ENCODE assay signal across 8 cellular contexts in genomic region chr7:31122649-31123058, GRCh38.
A peak's percentile ranks its signal among the peaks of the same experiment; 100 is the strongest.
DNase-seq lines count a peak whose midpoint lies in the region; ATAC-seq, FAIRE-seq and TF ChIP-seq lines count a peak whose summit lies in the region.

No MANE protein-coding gene starts in this region.

- no peak overlapping the region for H2AFZ ChIP-seq in HepG2 (ENCODE audit: low read length)

- in situ Hi-C loops in HepG2 (cut with HindIII; ENCODE audit: extremely low pct_ligation_motif_present, low pct_unique_long_range_greater_than_20kb) = loop anchor here (5.0 kb wide), 2 partner anchors 140 to 320 kb away; no protein-coding TSS in a partner anchor

- TF ChIP-seq RAD21 in HepG2 (CRISPR knock-in tag; IDR thresholded peaks at IDR 0.05) = 0 out of 2 replicates have a peak, but pooled peaks have one; percentile 47

- H3K4me3 ChIP-seq in coronary artery = no peak overlapping the region
- H3K4me3 ChIP-seq in HepG2 (replicated peaks in 1 of 3; ENCODE audit: insufficient read depth in 1 of 3, low read depth in 2 of 3, low read length in 3 of 3) = no peak overlapping the region

- peak; percentile 67 for TF ChIP-seq CTCF in coronary artery (IDR thresholded peaks at IDR 0.05)
- peak; percentile 83 for TF ChIP-seq CTCF in HepG2 (CRISPR knock-in tag; IDR thresholded peaks at IDR 0.05)

- intact Hi-C loops in HepG2 (cut with micrococcal nuclease; ENCODE audit: unreplicated experiment) = loop anchor here (1.0 to 2.0 kb wide), 2 partner anchors 139 to 322 kb away; no protein-coding TSS in a partner anchor

- 0 out of 5 replicates have a peak, but pooled peaks cover 0 to 3% of the 10 kb centered on the region in 2 experiments for H3K27me3 ChIP-seq in HepG2 (ENCODE audit: control insufficient read depth in 1 of 2, insufficient read depth in 2 of 2, low read length in 2 of 2)

- TF ChIP-seq POLR2A in HepG2 (IDR thresholded peaks at IDR 0.05; ENCODE audit: insufficient read depth in 1 of 2, low read depth in 2 of 2, low read length in 2 of 2) = no peak

- H3K4me1 ChIP-seq in HepG2 (ENCODE audit: insufficient read depth, low read length) = no peaks in the 10 kb centered on the region

- DNase-seq in COR-L47 (lab: John Stamatoyannopoulos, UW) = peak; percentile 47
- peak; percentile 67 for DNase-seq in NCI-H1092 (lab: John Stamatoyannopoulos, UW)
- peak; percentile 80 for DNase-seq in SKM-1 (lab: John Stamatoyannopoulos, UW; ENCODE audit: unreplicated experiment)
- peak; percentile 69 for DNase-seq in coronary artery (ENCODE audit: low spot score)
- DNase-seq in HepG2 (ENCODE audit: low spot score) = peak; percentile 45
- peak; percentile 9 for DNase-seq in stimulated activated CD8-positive, alpha-beta memory T cell treated with anti-CD3 and anti-CD28 coated beads, Interleukin-4, amount 100 ng/mL, for 24 hours (ENCODE audit: low read depth)

- no TSS peak for BruUV-seq in HepG2 (replicated peaks; lab: Mats Ljungman, UMichigan)

- 0% methylated on average over 4 of the region's 4 CpGs for WGBS in HepG2 (ENCODE audit: low lambda C conversion rate)

- H3K79me2 ChIP-seq in HepG2 (ENCODE audit: insufficient read depth, low read length) = no peaks in the 10 kb centered on the region

- H3K9ac ChIP-seq in HepG2 (ENCODE audit: insufficient read depth, low read depth, low read length) = no peak overlapping the region

- FAIRE-seq in HepG2 (lab: Jason Lieb, UNC) = peak; percentile 60

- H3K27ac ChIP-seq in coronary artery (no peak overlapping the region), HepG2 (ENCODE audit: extremely low read length, insufficient read depth, low read length) (no peak overlapping the region)

- TF ChIP-seq EP300 in HepG2 (IDR thresholded peaks at IDR 0.05; ENCODE audit: low read depth in 2 of 2, low read length in 2 of 2) = no peak
- no peak for TF ChIP-seq EP300 in HepG2 (CRISPR knock-in tag; IDR thresholded peaks at IDR 0.05; ENCODE audit: borderline replicate concordance)

- POLR2A ChIA-PET in HepG2 (lab: Yijun Ruan, JAX) = interaction anchor here (0.9 kb wide), 1 partner anchor 139 kb away, joined by 4 read pairs; no protein-coding TSS in a partner anchor

- peak; percentile 78 for ATAC-seq in GM21360 (IDR thresholded peaks at IDR 0.05; ENCODE audit: unreplicated experiment)
- ATAC-seq in HepG2 = peak; percentile 73
- ATAC-seq in HG02588 (IDR thresholded peaks at IDR 0.05; ENCODE audit: unreplicated experiment) = no peak

- CTCF ChIA-PET in HepG2 (lab: Yijun Ruan, JAX; ENCODE audit: low intra/inter-chr PET ratio, low total read pairs) = interaction anchor here (1.1 to 1.8 kb wide), 3 partner anchors 139 to 322 kb away, joined by 3 to 22 read pairs (median 9); no protein-coding TSS in a partner anchor

- no peaks in the 10 kb centered on the region for H3K9me3 ChIP-seq in HepG2 (ENCODE audit: low read length)

- H3K36me3 ChIP-seq in HepG2 (replicated peaks in 1 of 2; ENCODE audit: control insufficient read depth in 1 of 2, insufficient read depth in 2 of 2, low read length in 2 of 2) = no peaks in the 10 kb centered on the region

- H3K4me2 ChIP-seq in HepG2 (ENCODE audit: low read depth, low read length) = no peak overlapping the region

- H4K20me1 ChIP-seq in HepG2 (ENCODE audit: insufficient read depth, low read length) = no peaks in the 10 kb centered on the region

TF ChIP-seq in HepG2, 621 proteins besides CTCF, POLR2A, EP300 and RAD21:
- TF ChIP-seq ZNF652 (CRISPR knock-in tag; IDR thresholded peaks at IDR 0.05; ENCODE audit: borderline replicate concordance, low read depth) (peak; percentile 62; the same call in 1 of the 2 replicates), MAFF (IDR thresholded peaks at IDR 0.05; ENCODE audit: low read depth, low read length) (0 out of 2 replicates have a peak, but pooled peaks have one; percentile 12), SIN3A (IDR thresholded peaks at IDR 0.05; ENCODE audit: borderline replicate concordance, low read depth, low read length) (no peak), ERF (CRISPR knock-in tag; IDR thresholded peaks at IDR 0.05) (0 out of 2 replicates have a peak, but pooled peaks have one; percentile 17), MIER3 (CRISPR knock-in tag; IDR thresholded peaks at IDR 0.05; ENCODE audit: borderline replicate concordance) (no peak), RXRA (CRISPR knock-in tag; IDR thresholded peaks at IDR 0.05) (no peak), GATA4 (IDR thresholded peaks at IDR 0.05; ENCODE audit: borderline replicate concordance, low read depth) (no peak), SMC3 (IDR thresholded peaks at IDR 0.05; ENCODE audit: low read length) (peak; percentile 73), ZNF746 (CRISPR knock-in tag; IDR thresholded peaks at IDR 0.05) (no peak), XBP1 (CRISPR knock-in tag; IDR thresholded peaks at IDR 0.05) (no peak), FOSL2 (CRISPR knock-in tag; IDR thresholded peaks at IDR 0.05) (0 out of 2 replicates have a peak, but pooled peaks have one; percentile 10), STAG1 (CRISPR knock-in tag; IDR thresholded peaks at IDR 0.05) (peak; percentile 73), ZBTB25 (CRISPR knock-in tag; IDR thresholded peaks at IDR 0.05) (0 out of 2 replicates have a peak, but pooled peaks have one; percentile 30)
TF ChIP-seq in HepG2: peak in this region for 7.

Comparison
In these comparisons a context has a peak if more than half of its experiments do, and no peak if none do; other contexts are left out.
1. DNase-seq: peak in every context shown above with its lines; median percentile 80 in SKM-1; 69 in coronary artery; 67 in NCI-H1092; 47 in COR-L47; 45 in HepG2; 9 in stimulated activated CD8-positive, alpha-beta memory T cell treated with anti-CD3 and anti-CD28 coated beads, Interleukin-4, amount 100 ng/mL, for 24 hours.